ENCODE assay signal across 17 cellular contexts in genomic region chrX:4936315-4936714, GRCh38.
DNase-seq lines count a peak whose midpoint lies in the region; ATAC-seq and TF ChIP-seq lines count a peak whose summit lies in the region.
"Had no signal": no experiment of that assay in that cellular context is flagged by ENCODE, and none has a peak within 500 bp of the region (broad histone marks: within the 10 kb centered on the region; RNA-seq: fewer than 3 reads in every experiment).

No MANE protein-coding gene starts in this region.

- no peak for TF ChIP-seq CTCF in nephron progenitor cell (IDR thresholded peaks at IDR 0.05)

- peaks cover 18% of the 10 kb centered on the region for H3K4me1 Mint-ChIP-seq in nephron progenitor cell

- H3K4me3 Mint-ChIP-seq in nephron progenitor cell = no peak overlapping the region
- H3K4me3 Mint-ChIP-seq: HFFc6; natural killer cell treated with Interleukin-12 subunit alpha and Interleukin-12 subunit beta and Interleukin-15 and Interleukin-18, amount 100 ng/mL, for 72 hours; type B pancreatic cell had no signal

- ATAC-seq in GM18909 (IDR thresholded peaks at IDR 0.05; ENCODE audit: poor library complexity, unreplicated experiment) (peak; percentile 21), HG02642 (IDR thresholded peaks at IDR 0.05; ENCODE audit: poor library complexity, unreplicated experiment) (peak; percentile 26), GM19455 (IDR thresholded peaks at IDR 0.05; ENCODE audit: unreplicated experiment) (no peak)
- ATAC-seq: natural killer cell treated with Interleukin-12 subunit alpha and Interleukin-12 subunit beta and Interleukin-15 and Interleukin-18, amount 100 ng/mL, for 72 hours had no signal

- peak; percentile 34 for DNase-seq in MV-4-11 (lab: John Stamatoyannopoulos, UW)
- no peak for DNase-seq in nephron progenitor cell
- no peak for DNase-seq in NCI-H446 (lab: John Stamatoyannopoulos, UW)
- DNase-seq in NCI-H2227 treated with DMSO at 0.1 percent for 48 hours (lab: John Stamatoyannopoulos, UW) = no peak
- DNase-seq: activated CD8-positive, alpha-beta memory T cell treated with anti-CD3 and anti-CD28 coated beads, Interleukin-2, amount 50 U/mL, for 48 hours; activated effector memory CD4-positive, alpha-beta T cell treated with Interleukin-2 at 50 U/mL for 16 hours; erythroblast; HFFc6; mesendoderm; NCI-H1930; stimulated activated CD4-positive, alpha-beta T cell treated with anti-CD3 and anti-CD28 coated beads, Interleukin-1b, Interleukin-23, amount 100 ng/mL, for 48 hours; stomach had no signal

- H3K9me3 Mint-ChIP-seq in nephron progenitor cell = no peaks in the 10 kb centered on the region

- no peaks in the 10 kb centered on the region for H3K27me3 Mint-ChIP-seq in nephron progenitor cell (ENCODE audit: low read depth, poor library complexity)
- H3K27me3 Mint-ChIP-seq: natural killer cell treated with Interleukin-12 subunit alpha and Interleukin-12 subunit beta and Interleukin-15 and Interleukin-18, amount 100 ng/mL, for 72 hours; type B pancreatic cell had no signal

- peak overlapping the region; percentile 64 for H3K27ac Mint-ChIP-seq in nephron progenitor cell
- H3K27ac Mint-ChIP-seq: HFFc6; natural killer cell treated with Interleukin-12 subunit alpha and Interleukin-12 subunit beta and Interleukin-15 and Interleukin-18, amount 100 ng/mL, for 72 hours; type B pancreatic cell had no signal

- no peaks in the 10 kb centered on the region for H3K36me3 Mint-ChIP-seq in nephron progenitor cell (ENCODE audit: low read depth)
- H3K36me3 Mint-ChIP-seq: natural killer cell treated with Interleukin-12 subunit alpha and Interleukin-12 subunit beta and Interleukin-15 and Interleukin-18, amount 100 ng/mL, for 72 hours; type B pancreatic cell had no signal
